20 cellular contexts compared by ENCODE assay signal in the genomic region with DNA sequence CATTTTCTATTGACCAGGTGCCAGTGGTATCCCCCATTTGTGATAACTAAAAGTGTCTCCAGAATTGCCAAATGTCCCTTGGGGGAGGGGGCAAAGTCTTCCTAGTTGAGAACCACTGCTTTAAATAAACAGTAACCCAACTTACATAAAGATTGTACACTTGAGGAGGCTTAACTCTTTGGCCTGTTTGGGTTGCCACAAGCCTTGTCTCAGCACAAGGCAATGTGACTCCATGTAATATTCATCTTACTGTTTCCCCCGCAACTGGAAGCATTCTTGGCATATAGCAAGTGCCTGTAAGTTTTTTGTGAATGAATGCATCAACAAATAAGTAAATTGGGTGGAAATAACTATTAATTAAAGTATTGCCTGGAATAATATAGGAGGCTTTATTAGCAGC.
DNase-seq lines count a peak whose midpoint lies in the region; ATAC-seq, FAIRE-seq and TF ChIP-seq lines count a peak whose summit lies in the region.
"Had no signal": no experiment of that assay in that cellular context is flagged by ENCODE, and none has a peak within 500 bp of the region (broad histone marks: within the 10 kb centered on the region; RNA-seq: fewer than 3 reads in every experiment).

No MANE protein-coding gene starts in this region.

- no peaks in the 10 kb centered on the region for H3K9me3 ChIP-seq in IMR-90 (ENCODE audit: control insufficient read depth, insufficient read depth, low read length)
- no peaks in the 10 kb centered on the region for H3K9me3 ChIP-seq in K562 (replicated peaks; ENCODE audit: control insufficient read depth, insufficient read depth, low read depth, low read length)
- H3K9me3 ChIP-seq in right atrium auricular region: no peaks in the 10 kb centered on the region
- no peaks in the 10 kb centered on the region for H3K9me3 ChIP-seq in smooth muscle cell (replicated peaks; ENCODE audit: low read depth)
- H3K9me3 ChIP-seq: ovary had no signal

- H3K4me2 ChIP-seq in IMR-90 (ENCODE audit: low read depth, low read length) (no peak overlapping the region), K562 (ENCODE audit: insufficient read depth, low read length) (no peak overlapping the region), smooth muscle cell (peak overlapping the region; percentile 48)

- H3K79me2 ChIP-seq in K562 (ENCODE audit: control insufficient read depth, insufficient read depth, low read length) (0 out of 3 replicates have a peak, but pooled peaks cover 4% of the 10 kb centered on the region), smooth muscle cell (ENCODE audit: low read depth) (no peaks in the 10 kb centered on the region)

- peak; percentile 80 for DNase-seq in IMR-90
- no peak for DNase-seq in K562 (ENCODE audit: extremely low read depth in 1 of 4, low spot score in 3 of 4)
- DNase-seq in right atrium auricular region (ENCODE audit: low spot score): no peak
- DNase-seq in smooth muscle cell (lab: John Stamatoyannopoulos, UW; ENCODE audit: unreplicated experiment): no peak
- DNase-seq in NCI-H1105 treated with DMSO at 0.1 percent for 48 hours (lab: John Stamatoyannopoulos, UW): no peak
- no peak for DNase-seq in middle frontal gyrus (ENCODE audit: extremely low spot score, low spot score)
- no peak for DNase-seq in effector CD4-positive, alpha-beta T cell
- DNase-seq: activated CD4-positive, alpha-beta T cell treated with anti-CD3 and anti-CD28 coated beads for 36 hours; C1 segment of cervical spinal cord; DMS 273 treated with DMSO at 0.1 percent for 48 hours; foreskin melanocyte; Karpas-422; naive B cell; NCI-H1417; NCI-H2171; NCI-H774; ovary; stimulated activated CD4-positive, alpha-beta T cell treated with anti-CD3 and anti-CD28 coated beads, Interleukin-2, amount 100 ng/mL, for 48 hours had no signal

- H3K36me3 ChIP-seq in IMR-90 (ENCODE audit: control insufficient read depth, insufficient read depth, low read length) (no peaks in the 10 kb centered on the region), K562 (ENCODE audit: control insufficient read depth, insufficient read depth, low read length) (no peaks in the 10 kb centered on the region), right atrium auricular region (peaks cover 17% of the 10 kb centered on the region), smooth muscle cell (ENCODE audit: low read depth) (no peaks in the 10 kb centered on the region)
- H3K36me3 ChIP-seq: ovary had no signal

- H4K5ac ChIP-seq in IMR-90 (ENCODE audit: low read depth, low read length): no peak overlapping the region

- peaks cover 1% of the 10 kb centered on the region; the same call in 1 of the 2 replicates for H3K4me1 ChIP-seq in IMR-90 (ENCODE audit: control insufficient read depth, insufficient read depth, low read length)
- peaks cover 0 to 38% of the 10 kb centered on the region in 2 experiments; a peak in 3 of 5 replicates for H3K4me1 ChIP-seq in K562 (replicated peaks in 1 of 2; ENCODE audit: control insufficient read depth in 2 of 2, insufficient read depth in 2 of 2, low read length in 2 of 2)
- peaks cover 0 to 30% of the 10 kb centered on the region in 2 donors for H3K4me1 ChIP-seq in right atrium auricular region
- peaks cover 32% of the 10 kb centered on the region for H3K4me1 ChIP-seq in smooth muscle cell (ENCODE audit: low read depth)

- H3K14ac ChIP-seq in IMR-90 (replicated peaks; ENCODE audit: low read depth, low read length): no peak overlapping the region

- no peak overlapping the region for H3K4ac ChIP-seq in IMR-90 (ENCODE audit: low read depth, low read length)

- peak; percentile 78 for ATAC-seq in IMR-90 (ENCODE audit: low read depth)
- ATAC-seq in K562: no peak
- ATAC-seq: activated CD4-positive, alpha-beta T cell treated with anti-CD3 and anti-CD28 coated beads for 36 hours; SK-N-SH treated with all-trans-retinoic acid at 6 μM for 48 hours had no signal

- no peak overlapping the region for H3K27ac ChIP-seq in IMR-90 (ENCODE audit: insufficient read depth, low read length)
- no peak overlapping the region for H3K27ac ChIP-seq in K562 (ENCODE audit: extremely low read depth, low read depth, low read length)
- H3K27ac ChIP-seq in right atrium auricular region: peak overlapping the region; percentile 54 to 87
- H3K27ac ChIP-seq in smooth muscle cell (ENCODE audit: low read depth): peak overlapping the region; percentile 91
- H3K27ac ChIP-seq: ovary had no signal

- POLR2A ChIA-PET in IMR-90 (lab: Charles Lee; ENCODE audit: unreplicated experiment) (no interaction called here), K562 (lab: Yijun Ruan, JAX) (no interaction called here)

- dilution Hi-C loops in IMR-90 (cut with HindIII; ENCODE audit: low sequenced_read_pairs, unreplicated experiment): no loop called here

- no peak for TF ChIP-seq CTCF in IMR-90 (conservative IDR thresholded peaks at IDR 0.05; ENCODE audit: low read depth, low read length)
- TF ChIP-seq CTCF in K562 (IDR thresholded peaks at IDR 0.05 in 2 of 3, conservative IDR thresholded peaks at IDR 0.05 in 1 of 3; ENCODE audit: insufficient read depth in 2 of 3, low read depth in 1 of 3, low read length in 3 of 3): no peak
- no peak for TF ChIP-seq CTCF in right atrium auricular region (IDR thresholded peaks at IDR 0.05)
- no peak for TF ChIP-seq CTCF in smooth muscle cell (IDR thresholded peaks at IDR 0.05; ENCODE audit: borderline replicate concordance, insufficient read depth, poor library complexity, severe bottlenecking)

- no peak overlapping the region for H2BK20ac ChIP-seq in IMR-90 (ENCODE audit: low read depth, low read length)

- H3K56ac ChIP-seq in IMR-90 (ENCODE audit: extremely low read depth, insufficient read depth, low read length): no peak overlapping the region

- H3K9me1 ChIP-seq in IMR-90 (ENCODE audit: insufficient read depth, low read length) (no peaks in the 10 kb centered on the region), K562 (ENCODE audit: control insufficient read depth, insufficient read depth, low read length) (no peaks in the 10 kb centered on the region)

- H4K20me1 ChIP-seq in IMR-90 (ENCODE audit: insufficient read depth, low read length) (no peaks in the 10 kb centered on the region), K562 (replicated peaks; ENCODE audit: control insufficient read depth, insufficient read depth, low read length) (no peaks in the 10 kb centered on the region), smooth muscle cell (ENCODE audit: low read depth) (no peaks in the 10 kb centered on the region)

- H2BK120ac ChIP-seq in IMR-90 (ENCODE audit: low read depth, low read length): no peak overlapping the region

- no peak overlapping the region for H2BK5ac ChIP-seq in IMR-90 (ENCODE audit: low read depth, low read length, poor library complexity, severe bottlenecking)

- H2AK5ac ChIP-seq in IMR-90 (ENCODE audit: low read depth, low read length): no peak overlapping the region

- H3F3A ChIP-seq in smooth muscle cell (ENCODE audit: low read depth): peaks cover 8% of the 10 kb centered on the region

- no peak overlapping the region for H3K23ac ChIP-seq in IMR-90 (ENCODE audit: low read depth, low read length)

- CTCF ChIA-PET in IMR-90 (lab: Yijun Ruan, JAX): no interaction called here
- CTCF ChIA-PET in K562 (lab: Yijun Ruan, JAX; ENCODE audit: low intra/inter-chr PET ratio): interaction anchor here (0.5 kb wide), 1 partner anchor 1091 kb away, joined by 4 read pairs; no protein-coding TSS in a partner anchor

- H2AFZ ChIP-seq in IMR-90 (replicated peaks; ENCODE audit: low read length, poor library complexity) (no peak overlapping the region), K562 (ENCODE audit: low read depth, low read length) (no peak overlapping the region), smooth muscle cell (ENCODE audit: low read depth) (no peak overlapping the region)

- no peak for FAIRE-seq in K562 (lab: Jason Lieb, UNC)
- FAIRE-seq: G401.6 had no signal

- H3K18ac ChIP-seq in IMR-90 (ENCODE audit: low read depth, low read length): no peak overlapping the region

- no CpG with 5 or more reads among the region's 1 CpG for WGBS in IMR-90 (ENCODE audit: extremely low coverage in 2 of 2, insufficient read length in 1 of 2), 2 experiments
- WGBS in K562 (ENCODE audit: insufficient coverage, low coverage, missing lambda C conversion rate): 77% methylated on average over 1 of the region's 1 CpG
- WGBS in smooth muscle cell (ENCODE audit: low lambda C conversion rate): 44% methylated on average over 1 of the region's 1 CpG

- no peak for TF ChIP-seq POLR2A in IMR-90 (IDR thresholded peaks at IDR 0.05; ENCODE audit: low read depth, low read length)
- TF ChIP-seq POLR2A in K562 (conservative IDR thresholded peaks at IDR 0.05): no peak

- H3K27me3 ChIP-seq in IMR-90 (ENCODE audit: control insufficient read depth, insufficient read depth, low read length) (peaks cover 4% of the 10 kb centered on the region; the same call in 1 of the 2 replicates), K562 (ENCODE audit: control insufficient read depth in 2 of 2, insufficient read depth in 2 of 2, low read length in 2 of 2) (no peaks in the 10 kb centered on the region), right atrium auricular region (no peaks in the 10 kb centered on the region), smooth muscle cell (ENCODE audit: low read depth) (no peaks in the 10 kb centered on the region)
- H3K27me3 ChIP-seq: ovary had no signal

- no peak overlapping the region for H4K91ac ChIP-seq in IMR-90 (ENCODE audit: insufficient read depth, low read depth, low read length)

- no peak overlapping the region for H2AK9ac ChIP-seq in IMR-90 (replicated peaks; ENCODE audit: low read depth, low read length, poor library complexity)

- H2BK15ac ChIP-seq in IMR-90 (ENCODE audit: low read depth, low read length): no peak overlapping the region

- BruUV-seq in IMR-90 (replicated peaks; lab: Mats Ljungman, UMichigan): no TSS peak
- no TSS peak for BruUV-seq in K562 (replicated peaks; lab: Mats Ljungman, UMichigan)

- TF ChIP-seq RAD21 in IMR-90 (IDR thresholded peaks at IDR 0.05; ENCODE audit: low read length) (no peak), K562 (CRISPR knock-in tag; conservative IDR thresholded peaks at IDR 0.05 in 1 of 2, IDR thresholded peaks at IDR 0.05 in 1 of 2) (no peak)

- H4K8ac ChIP-seq in IMR-90 (ENCODE audit: low read depth in 2 of 2, low read length in 2 of 2): no peak overlapping the region

- intact Hi-C loops in IMR-90 (cut with micrococcal nuclease): loop anchor here (5.0 kb wide), 1 partner anchor 146 kb away; no protein-coding TSS in a partner anchor
- intact Hi-C loops in K562 (cut with micrococcal nuclease): no loop called here

- H3K4me3 ChIP-seq in IMR-90 (ENCODE audit: insufficient read depth, low read depth, low read length) (no peak overlapping the region), K562 (no peak overlapping the region), right atrium auricular region (no peak overlapping the region), smooth muscle cell (no peak overlapping the region)
- H3K4me3 ChIP-seq: ovary had no signal

- in situ Hi-C loops in IMR-90 (cut with MboI; ENCODE audit: low sequenced_read_pairs) (no loop called here), K562 (cut with MboI) (no loop called here)

- no peak for TF ChIP-seq EP300 in K562 (IDR thresholded peaks at IDR 0.05; ENCODE audit: low read length)

- H3K9ac ChIP-seq in IMR-90 (ENCODE audit: low read depth, low read length): no peak overlapping the region
- no peak overlapping the region for H3K9ac ChIP-seq in K562 (ENCODE audit: insufficient read depth in 1 of 2, low read depth in 2 of 2, low read length in 2 of 2)
- H3K9ac ChIP-seq in smooth muscle cell (ENCODE audit: low read depth): peak overlapping the region; percentile 72

- no peaks in the 10 kb centered on the region for H3K79me1 ChIP-seq in IMR-90 (ENCODE audit: low read depth in 1 of 2, low read length in 2 of 2)

Comparison
In these comparisons a context has a peak if more than half of its experiments do, and no peak if none do; other contexts are left out.
1. H3K27ac ChIP-seq: peak in right atrium auricular region (2 of 2) and smooth muscle cell (single experiment); none in IMR-90 (single experiment) and K562 (single experiment).